In the genomic region with DNA sequence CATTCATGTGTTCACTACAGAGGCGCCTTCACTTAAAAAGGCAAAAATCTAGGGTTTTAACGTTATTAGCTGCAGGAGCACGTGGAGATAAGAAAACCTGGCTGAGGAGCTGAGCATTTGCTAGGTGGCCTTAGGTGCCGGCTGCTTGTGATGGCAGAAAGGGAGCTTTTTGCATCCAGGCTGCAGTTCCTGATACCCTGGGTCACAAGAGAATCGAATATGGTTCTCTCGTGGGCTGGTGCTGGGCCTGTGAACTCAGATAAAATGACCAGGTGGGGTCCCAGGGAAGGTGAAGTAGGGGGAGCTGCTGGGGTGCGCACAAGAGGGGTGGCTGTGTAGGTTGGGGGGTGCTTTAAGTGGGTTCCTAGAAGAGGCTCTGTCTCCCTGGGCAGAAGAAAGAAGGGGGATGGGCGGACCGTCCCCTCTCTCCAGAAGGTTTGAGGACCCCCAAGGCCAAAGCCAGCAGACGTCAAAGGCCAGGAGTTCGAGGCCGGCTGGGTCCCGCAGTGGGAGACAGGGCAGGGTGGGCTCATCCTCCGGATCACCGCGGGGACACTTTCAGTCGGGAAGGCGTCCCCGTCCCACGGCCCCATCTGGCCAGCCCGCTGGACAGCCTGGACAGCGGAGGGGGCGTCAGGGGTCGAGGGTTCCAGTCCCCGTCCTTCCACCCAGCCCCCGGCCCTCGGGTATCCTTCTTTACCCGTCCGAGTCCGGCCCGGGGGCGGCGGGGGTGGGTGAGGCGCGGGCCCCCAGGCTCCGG, we compare ENCODE assay signal across 8 cellular contexts. TPM values are rescaled to one million over a fixed set of nuclear protein-coding genes. Genes with fewer than 3 reads are reported as not detected.
DNase-seq lines count a peak whose midpoint lies in the region; ATAC-seq and TF ChIP-seq lines count a peak whose summit lies in the region.

No MANE protein-coding gene starts in this region.

- H3K9me3 ChIP-seq in left ventricle myocardium inferior (replicated peaks) = no peaks in the 10 kb centered on the region

- CTCF ChIA-PET in activated CD4-positive, alpha-beta memory T cell treated with anti-CD3 and anti-CD28 coated beads, Interleukin-2, amount 10 ng/mL, durations not matched to agents 7 days and 5 days (lab: Charles Lee) = interaction anchor here (1.2 kb wide), 1 partner anchor 42 kb away, joined by 3 read pairs; no protein-coding TSS in a partner anchor

- peaks cover 18% of the 10 kb centered on the region for H3K4me1 Mint-ChIP-seq in HFFc6 (ENCODE audit: low read depth)
- H3K4me1 Mint-ChIP-seq in activated CD4-positive, alpha-beta memory T cell treated with anti-CD3 and anti-CD28 coated beads, Interleukin-2, amount 10 ng/mL, durations not matched to agents 7 days and 5 days = peaks cover 39% of the 10 kb centered on the region

- peaks cover 17% of the 10 kb centered on the region for H3K27me3 Mint-ChIP-seq in HFFc6 (ENCODE audit: insufficient read depth)
- peaks cover 39% of the 10 kb centered on the region for H3K27me3 Mint-ChIP-seq in activated CD4-positive, alpha-beta memory T cell treated with anti-CD3 and anti-CD28 coated beads, Interleukin-2, amount 10 ng/mL, durations not matched to agents 7 days and 5 days

- no peaks in the 10 kb centered on the region for H3K36me3 ChIP-seq in left ventricle myocardium inferior

- TF ChIP-seq CTCF in HFFc6 (IDR thresholded peaks at IDR 0.05) (no peak), left ventricle myocardium inferior (IDR thresholded peaks at IDR 0.05; ENCODE audit: borderline replicate concordance) (no peak)

- DNase-seq in HFFc6 = no peak
- no peak for DNase-seq in activated CD4-positive, alpha-beta memory T cell treated with anti-CD3 and anti-CD28 coated beads, Interleukin-2, amount 10 ng/mL, durations not matched to agents 7 days and 5 days
- DNase-seq in left ventricle myocardium inferior = peak; percentile 40
- no peak for DNase-seq in skeletal muscle cell (ENCODE audit: low read depth)
- DNase-seq in SIG-M5 (lab: John Stamatoyannopoulos, UW) = no peak
- DNase-seq in RPMI8226 = no peak
- no peak for DNase-seq in OCI-M1 (lab: John Stamatoyannopoulos, UW)

- POLR2A ChIA-PET in activated CD4-positive, alpha-beta memory T cell treated with anti-CD3 and anti-CD28 coated beads, Interleukin-2, amount 10 ng/mL, durations not matched to agents 7 days and 5 days (lab: Charles Lee) = interaction anchor here (1.0 kb wide), 1 partner anchor 26 kb away, joined by 4 read pairs; no protein-coding TSS in a partner anchor

- H3K27me3 ChIP-seq in left ventricle myocardium inferior (ENCODE audit: low read depth) = no peaks in the 10 kb centered on the region

- no peaks in the 10 kb centered on the region for H3K36me3 Mint-ChIP-seq in HFFc6 (ENCODE audit: low read depth)
- H3K36me3 Mint-ChIP-seq in activated CD4-positive, alpha-beta memory T cell treated with anti-CD3 and anti-CD28 coated beads, Interleukin-2, amount 10 ng/mL, durations not matched to agents 7 days and 5 days (ENCODE audit: low read depth) = peaks cover 14% of the 10 kb centered on the region

- peak overlapping the region; percentile 76 for H3K27ac Mint-ChIP-seq in HFFc6
- peak overlapping the region; percentile 69 for H3K27ac Mint-ChIP-seq in activated CD4-positive, alpha-beta memory T cell treated with anti-CD3 and anti-CD28 coated beads, Interleukin-2, amount 10 ng/mL, durations not matched to agents 7 days and 5 days

- peak overlapping the region; percentile 79 for H3K4me3 Mint-ChIP-seq in HFFc6
- peak overlapping the region; percentile 74 for H3K4me3 Mint-ChIP-seq in activated CD4-positive, alpha-beta memory T cell treated with anti-CD3 and anti-CD28 coated beads, Interleukin-2, amount 10 ng/mL, durations not matched to agents 7 days and 5 days

- H3K9me3 Mint-ChIP-seq in HFFc6 = no peaks in the 10 kb centered on the region
- no peaks in the 10 kb centered on the region for H3K9me3 Mint-ChIP-seq in activated CD4-positive, alpha-beta memory T cell treated with anti-CD3 and anti-CD28 coated beads, Interleukin-2, amount 10 ng/mL, durations not matched to agents 7 days and 5 days

- no peak for ATAC-seq in HG03342 (IDR thresholded peaks at IDR 0.05; ENCODE audit: unreplicated experiment)

- H3K4me3 ChIP-seq in left ventricle myocardium inferior (peak overlapping the region; percentile 77), skeletal muscle cell (ENCODE audit: low read depth, low read length) (peak overlapping the region; percentile 51)

- peaks cover 43% of the 10 kb centered on the region for H3K4me1 ChIP-seq in left ventricle myocardium inferior

- intact Hi-C loops in left ventricle myocardium inferior (cut with micrococcal nuclease) = no loop called here

- peak overlapping the region; percentile 83 for H3K27ac ChIP-seq in left ventricle myocardium inferior (replicated peaks)

RNA-seq across cellular contexts. Expression of a gene that starts 0.7 kb away (rescaled TPM):
- 10 to 100 TPM; 35.9 to 48.0 (median 43.5) TPM for total RNA-seq in HFFc6 (2021; fragmentation: NEBNext Ultra II Directional; extraction: Animal tissue kit (Norgen Biotek cat#: 25700))
- total RNA-seq in activated CD4-positive, alpha-beta memory T cell treated with anti-CD3 and anti-CD28 coated beads, Interleukin-2, amount 10 ng/mL, durations not matched to agents 7 days and 5 days = 10 to 100 TPM; 57.1 to 58.3 TPM
- total RNA-seq in left ventricle myocardium inferior = 11.2 TPM
